In genomic region chr2:27496357-27497287, GRCh38 we compare ENCODE assay signal across 1 cellular context.
A peak's percentile ranks its signal among the peaks of the same experiment; 100 is the strongest.
TF ChIP-seq lines count a peak whose summit lies in the region.

Gene GCKR (plus strand): TSS chr2:27496839. CDS start chr2:27496905, 66 bp downstream.

TF ChIP-seq in HepG2, 621 proteins besides CTCF, POLR2A, EP300 and RAD21 (continued from another document and continues in another):
- peak; percentile 79; the same call in 1 of the 2 replicates for TF ChIP-seq ARID4A (CRISPR knock-in tag; IDR thresholded peaks at IDR 0.05; ENCODE audit: borderline replicate concordance)
- no peak for TF ChIP-seq ZNF136 (CRISPR knock-in tag; IDR thresholded peaks at IDR 0.05; ENCODE audit: low read depth)
- peak; percentile 9 for TF ChIP-seq ZFP41 (CRISPR knock-in tag; IDR thresholded peaks at IDR 0.05; ENCODE audit: borderline replicate concordance)
- no peak for TF ChIP-seq U2AF1 (optimal IDR thresholded peaks at IDR 0.05; ENCODE audit: low read depth, low read length)
- TF ChIP-seq CREBL2 (CRISPR knock-in tag; IDR thresholded peaks at IDR 0.05; ENCODE audit: borderline replicate concordance): no peak
- TF ChIP-seq ZNF3 (CRISPR knock-in tag; IDR thresholded peaks at IDR 0.05): no peak; the same call in 1 of the 2 replicates
- no peak for TF ChIP-seq JUND (CRISPR knock-in tag; IDR thresholded peaks at IDR 0.05)
- no peak for TF ChIP-seq ZNF33A (CRISPR knock-in tag; IDR thresholded peaks at IDR 0.05; ENCODE audit: borderline replicate concordance)
- no peak for TF ChIP-seq XBP1 (CRISPR knock-in tag; IDR thresholded peaks at IDR 0.05)
- TF ChIP-seq RBM22 (optimal IDR thresholded peaks at IDR 0.05; ENCODE audit: low read length): no peak
- TF ChIP-seq ZNF816 (CRISPR knock-in tag; IDR thresholded peaks at IDR 0.05; ENCODE audit: borderline replicate concordance): peak; percentile 94; the same call in 1 of the 2 replicates
- TF ChIP-seq TRIM24 (CRISPR knock-in tag; IDR thresholded peaks at IDR 0.05): no peak
- TF ChIP-seq ATF4 (CRISPR knock-in tag; IDR thresholded peaks at IDR 0.05): peak in 1 of 2 experiments; percentile 83; a peak in 1 of 4 replicates
- TF ChIP-seq ZNF296 (CRISPR knock-in tag; conservative IDR thresholded peaks at IDR 0.05): no peak; the same call in 1 of the 2 replicates
- TF ChIP-seq FLYWCH1 (CRISPR knock-in tag; IDR thresholded peaks at IDR 0.05): no peak
- TF ChIP-seq ZBTB20 (CRISPR knock-in tag; IDR thresholded peaks at IDR 0.05; ENCODE audit: borderline replicate concordance, low read depth): peak; percentile 67; the same call in 1 of the 2 replicates
- TF ChIP-seq ZNF143 (CRISPR knock-in tag; IDR thresholded peaks at IDR 0.05): no peak
- TF ChIP-seq MLX (CRISPR knock-in tag; IDR thresholded peaks at IDR 0.05): peak; percentile 99
- 0 out of 2 replicates have a peak, but pooled peaks have one; percentile 23 for TF ChIP-seq ZNF776 (CRISPR knock-in tag; IDR thresholded peaks at IDR 0.05)
- TF ChIP-seq NCOA1 (CRISPR knock-in tag; IDR thresholded peaks at IDR 0.05): no peak
- no peak for TF ChIP-seq ZBTB46 (CRISPR knock-in tag; IDR thresholded peaks at IDR 0.05; ENCODE audit: borderline replicate concordance)
- TF ChIP-seq KLF11 (CRISPR knock-in tag; IDR thresholded peaks at IDR 0.05): peak; percentile 83; the same call in 1 of the 2 replicates
- TF ChIP-seq RFXAP (CRISPR knock-in tag; IDR thresholded peaks at IDR 0.05; ENCODE audit: borderline replicate concordance): peak; percentile 91; the same call in 1 of the 2 replicates
- TF ChIP-seq SRSF1 (optimal IDR thresholded peaks at IDR 0.05; ENCODE audit: low read depth, low read length): peak; percentile 69
- TF ChIP-seq ZNF225 (CRISPR knock-in tag; IDR thresholded peaks at IDR 0.05): peak; percentile 76; the same call in 1 of the 2 replicates
- TF ChIP-seq ARNT (IDR thresholded peaks at IDR 0.05): no peak
- no peak for TF ChIP-seq DZIP1 (CRISPR knock-in tag; IDR thresholded peaks at IDR 0.05)
- no peak for TF ChIP-seq ZNF10 (CRISPR knock-in tag; IDR thresholded peaks at IDR 0.05; ENCODE audit: borderline replicate concordance, low read depth)
- peak; percentile 69; the same call in 1 of the 2 replicates for TF ChIP-seq ZBTB34 (CRISPR knock-in tag; IDR thresholded peaks at IDR 0.05)
- TF ChIP-seq ZNF260 (CRISPR knock-in tag; IDR thresholded peaks at IDR 0.05; ENCODE audit: borderline replicate concordance, low read depth): no peak
- TF ChIP-seq IKZF4 (CRISPR knock-in tag; IDR thresholded peaks at IDR 0.05; ENCODE audit: borderline replicate concordance, low read depth, not compliant biosample characterization): no peak
- TF ChIP-seq STAG1 (CRISPR knock-in tag; IDR thresholded peaks at IDR 0.05): no peak
- no peak for TF ChIP-seq HCFC1 (IDR thresholded peaks at IDR 0.05; ENCODE audit: low read depth, low read length)
- no peak for TF ChIP-seq ZNF564 (CRISPR knock-in tag; IDR thresholded peaks at IDR 0.05)
- no peak for TF ChIP-seq MYNN (CRISPR knock-in tag; IDR thresholded peaks at IDR 0.05; ENCODE audit: low read depth)
- TF ChIP-seq ZNF704 (CRISPR knock-in tag; IDR thresholded peaks at IDR 0.05; ENCODE audit: borderline replicate concordance): no peak
- peak; percentile 90; the same call in 1 of the 2 replicates for TF ChIP-seq BRCA1 (CRISPR knock-in tag; IDR thresholded peaks at IDR 0.05)
- no peak; the same call in 1 of the 2 replicates for TF ChIP-seq BATF2 (CRISPR knock-in tag; IDR thresholded peaks at IDR 0.05)
- TF ChIP-seq ZNF567 (CRISPR knock-in tag; IDR thresholded peaks at IDR 0.05; ENCODE audit: borderline replicate concordance): peak; percentile 91; the same call in 1 of the 2 replicates
- TF ChIP-seq MTERF4 (CRISPR knock-in tag; IDR thresholded peaks at IDR 0.05): no peak
- TF ChIP-seq ZNF496 (CRISPR knock-in tag; IDR thresholded peaks at IDR 0.05; ENCODE audit: insufficient replicate concordance): no peak
- TF ChIP-seq ZNF160 (CRISPR knock-in tag; IDR thresholded peaks at IDR 0.05): peak; percentile 82
- TF ChIP-seq ZBTB26 (CRISPR knock-in tag; IDR thresholded peaks at IDR 0.05; ENCODE audit: borderline replicate concordance): peak; percentile 12; the same call in 1 of the 2 replicates
- TF ChIP-seq MTF2 (CRISPR knock-in tag; IDR thresholded peaks at IDR 0.05; ENCODE audit: borderline replicate concordance): no peak
- no peak; the same call in 1 of the 2 replicates for TF ChIP-seq RBAK (CRISPR knock-in tag; IDR thresholded peaks at IDR 0.05)
- TF ChIP-seq HIC2 (CRISPR knock-in tag; IDR thresholded peaks at IDR 0.05; ENCODE audit: low read depth): peak; percentile 85
